2 cellular contexts compared by ENCODE assay signal in the genomic region with DNA sequence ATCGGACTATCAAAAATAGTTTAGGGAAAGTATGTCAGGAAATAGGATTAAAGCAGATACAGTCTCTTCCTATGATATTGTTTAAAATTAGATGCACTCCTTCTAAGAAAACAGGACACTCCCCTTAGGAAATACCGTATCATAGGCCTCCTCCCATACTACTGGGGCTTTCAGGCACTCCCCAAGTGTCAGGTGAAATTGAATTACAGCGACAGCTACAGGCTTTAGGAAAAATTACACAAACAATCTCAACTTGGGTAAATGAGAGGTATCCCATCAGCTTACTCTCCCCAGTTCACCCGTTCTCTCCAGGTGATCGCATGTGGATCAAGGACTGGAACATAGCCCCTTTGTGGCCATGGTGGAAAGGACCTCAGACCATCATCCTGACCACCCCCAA.
TF ChIP-seq lines count a peak whose summit lies in the region.

No MANE protein-coding gene starts in this region.

TF ChIP-seq in SK-N-SH, 30 proteins besides CTCF, POLR2A, EP300 and RAD21 (continued from another document):
- no peak for TF ChIP-seq SMC3 (IDR thresholded peaks at IDR 0.05; ENCODE audit: low read depth, low read length)
- TF ChIP-seq, protein P1, sequence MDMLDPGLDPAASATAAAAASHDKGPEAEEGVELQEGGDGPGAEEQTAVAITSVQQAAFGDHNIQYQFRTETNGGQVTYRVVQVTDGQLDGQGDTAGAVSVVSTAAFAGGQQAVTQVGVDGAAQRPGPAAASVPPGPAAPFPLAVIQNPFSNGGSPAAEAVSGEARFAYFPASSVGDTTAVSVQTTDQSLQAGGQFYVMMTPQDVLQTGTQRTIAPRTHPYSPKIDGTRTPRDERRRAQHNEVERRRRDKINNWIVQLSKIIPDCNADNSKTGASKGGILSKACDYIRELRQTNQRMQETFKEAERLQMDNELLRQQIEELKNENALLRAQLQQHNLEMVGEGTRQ (IDR thresholded peaks at IDR 0.05; ENCODE audit: borderline replicate concordance, low read depth, low read length) = no peak
- no peak for TF ChIP-seq CHD2 (IDR thresholded peaks at IDR 0.05; ENCODE audit: low read length, partially characterized antibody)
- TF ChIP-seq EZH2phosphoT487 (IDR thresholded peaks at IDR 0.05; ENCODE audit: borderline replicate concordance, low read depth) = no peak
- no peak for TF ChIP-seq ELF1 (IDR thresholded peaks at IDR 0.05)
- no peak for TF ChIP-seq NFIC (IDR thresholded peaks at IDR 0.05; ENCODE audit: borderline replicate concordance)
- no peak for TF ChIP-seq MEF2A (IDR thresholded peaks at IDR 0.05; ENCODE audit: borderline replicate concordance, low read depth)
- no peak for TF ChIP-seq TEAD4 (IDR thresholded peaks at IDR 0.05; ENCODE audit: borderline replicate concordance, insufficient read depth)
- TF ChIP-seq RXRA (IDR thresholded peaks at IDR 0.05; ENCODE audit: borderline replicate concordance, low read depth) = no peak
- no peak for TF ChIP-seq FOSL2 (IDR thresholded peaks at IDR 0.05; ENCODE audit: borderline replicate concordance, low read depth)
TF ChIP-seq in SK-N-SH: peak in this region for 0.

TF ChIP-seq in SK-N-SH treated with all-trans-retinoic acid at 6 μM for 48 hours, 23 proteins besides CTCF, POLR2A, EP300 and RAD21 (continued from another document):
- TF ChIP-seq, protein P2, sequence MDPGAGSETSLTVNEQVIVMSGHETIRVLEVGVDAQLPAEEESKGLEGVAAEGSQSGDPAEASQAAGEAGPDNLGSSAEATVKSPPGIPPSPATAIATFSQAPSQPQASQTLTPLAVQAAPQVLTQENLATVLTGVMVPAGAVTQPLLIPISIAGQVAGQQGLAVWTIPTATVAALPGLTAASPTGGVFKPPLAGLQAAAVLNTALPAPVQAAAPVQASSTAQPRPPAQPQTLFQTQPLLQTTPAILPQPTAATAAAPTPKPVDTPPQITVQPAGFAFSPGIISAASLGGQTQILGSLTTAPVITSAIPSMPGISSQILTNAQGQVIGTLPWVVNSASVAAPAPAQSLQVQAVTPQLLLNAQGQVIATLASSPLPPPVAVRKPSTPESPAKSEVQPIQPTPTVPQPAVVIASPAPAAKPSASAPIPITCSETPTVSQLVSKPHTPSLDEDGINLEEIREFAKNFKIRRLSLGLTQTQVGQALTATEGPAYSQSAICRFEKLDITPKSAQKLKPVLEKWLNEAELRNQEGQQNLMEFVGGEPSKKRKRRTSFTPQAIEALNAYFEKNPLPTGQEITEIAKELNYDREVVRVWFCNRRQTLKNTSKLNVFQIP (CRISPR knock-in tag; IDR thresholded peaks at IDR 0.05; ENCODE audit: borderline replicate concordance, low read depth) = no peak
